ENCODE assay signal across 15 cellular contexts in the genomic region with DNA sequence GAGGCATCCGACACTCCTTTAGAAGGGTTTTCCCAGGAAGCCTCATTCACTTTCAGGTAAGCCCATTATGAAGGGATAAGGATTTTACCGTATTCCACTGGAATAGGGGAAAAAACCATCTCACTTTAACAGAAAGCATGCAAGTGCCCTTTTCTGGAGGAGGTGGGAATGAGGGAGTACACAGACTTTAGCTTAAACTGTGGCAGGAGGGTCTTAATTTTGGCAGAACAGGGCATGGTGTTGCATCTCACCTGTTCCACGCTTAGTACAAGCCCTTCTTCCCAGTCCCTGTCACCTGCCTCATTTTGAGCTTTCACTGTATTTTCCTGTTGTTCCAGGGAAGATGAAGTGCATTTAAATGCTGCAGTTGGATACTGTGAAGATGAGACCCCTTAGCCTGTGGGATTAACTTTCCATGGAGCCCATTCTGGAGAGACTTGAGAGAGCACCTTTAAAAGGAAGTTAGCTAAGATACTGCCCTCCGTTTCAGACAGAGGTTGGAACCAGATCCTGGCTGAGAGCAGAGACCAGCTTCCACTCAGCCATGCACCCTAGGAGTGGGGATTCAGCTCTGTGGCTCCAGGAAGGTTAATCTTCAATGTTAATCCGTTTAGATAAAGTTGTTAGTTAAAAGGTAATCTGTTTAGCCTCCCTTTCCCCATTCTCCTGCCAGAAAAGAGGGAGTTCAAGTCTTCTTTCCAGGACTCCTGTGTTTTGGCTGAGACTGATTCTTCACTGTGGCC. TPM values are rescaled to one million over a fixed set of nuclear protein-coding genes. Genes with fewer than 3 reads are reported as not detected.
A peak's percentile ranks its signal among the peaks of the same experiment; 100 is the strongest.
DNase-seq lines count a peak whose midpoint lies in the region; ATAC-seq and TF ChIP-seq lines count a peak whose summit lies in the region.
"Had no signal": no experiment of that assay in that cellular context is flagged by ENCODE, and none has a peak within 500 bp of the region (broad histone marks: within the 10 kb centered on the region; RNA-seq: fewer than 3 reads in every experiment).

No MANE protein-coding gene starts in this region.

- H3K9ac ChIP-seq in mammary epithelial cell (ENCODE audit: insufficient read depth, low read length) = no peak overlapping the region

- no TSS peak for BruUV-seq in mammary epithelial cell (replicated peaks; lab: Mats Ljungman, UMichigan)

- H3K27ac ChIP-seq in mammary epithelial cell (ENCODE audit: insufficient read depth, low read depth, low read length) (peak overlapping the region; percentile 19), thoracic aorta (peak overlapping the region; percentile 61 to 67)

- no peaks in the 10 kb centered on the region for H3K27me3 ChIP-seq in mammary epithelial cell (ENCODE audit: insufficient read depth, low read length)
- H3K27me3 ChIP-seq in thoracic aorta (replicated peaks; ENCODE audit: insufficient read depth) = no peaks in the 10 kb centered on the region

- no peaks in the 10 kb centered on the region for H3K79me2 ChIP-seq in mammary epithelial cell (ENCODE audit: insufficient read depth, low read length)

- no peaks in the 10 kb centered on the region for H4K20me1 ChIP-seq in mammary epithelial cell (ENCODE audit: insufficient read depth, low read length)

- dilution Hi-C loops in mammary epithelial cell (cut with HindIII; ENCODE audit: low sequenced_read_pairs) = no loop called here

- H3K4me3 ChIP-seq in mammary epithelial cell (replicated peaks in 1 of 3; ENCODE audit: insufficient read depth in 1 of 3, low read depth in 2 of 3, low read length in 3 of 3) = no peak overlapping the region
- peak overlapping the region; percentile 53 for H3K4me3 ChIP-seq in thoracic aorta

- H3K4me1 ChIP-seq in mammary epithelial cell (ENCODE audit: insufficient read depth, low read length) (peaks cover 25% of the 10 kb centered on the region), thoracic aorta (ENCODE audit: control insufficient read depth in 1 of 2, low read depth in 2 of 2) (peaks cover 5 to 53% of the 10 kb centered on the region in 2 donors)

- intact Hi-C loops in mammary epithelial cell (cut with micrococcal nuclease) = loop anchor here (1.0 kb wide), 1 partner anchor 42 kb away; a partner anchor contains a TSS
- intact Hi-C loops in left colon (cut with DNase I, micrococcal nuclease) = no loop called here
- intact Hi-C loops in posterior cingulate gyrus (cut with DNase I) = no loop called here

- TF ChIP-seq CTCF in mammary epithelial cell (conservative IDR thresholded peaks at IDR 0.05 in 1 of 2, IDR thresholded peaks at IDR 0.05 in 1 of 2; ENCODE audit: extremely low read depth in 1 of 2, insufficient read depth in 1 of 2, low read depth in 1 of 2, low read length in 2 of 2) = no peak
- no peak for TF ChIP-seq CTCF in thoracic aorta (IDR thresholded peaks at IDR 0.05)

- DNase-seq in DMS153 treated with DMSO at 0.1 percent for 48 hours (lab: John Stamatoyannopoulos, UW; ENCODE audit: unreplicated experiment) (peak; percentile 64), DMS153 (lab: John Stamatoyannopoulos, UW) (no peak), mammary epithelial cell (no peak), left colon (no peak), thoracic aorta (ENCODE audit: low spot score) (no peak), posterior cingulate gyrus (no peak), KBM-7 (no peak)
- no peak for DNase-seq in activated CD8-positive, alpha-beta memory T cell treated with anti-CD3 and anti-CD28 coated beads for 24 hours
- DNase-seq: 8988T; activated naive CD4-positive, alpha-beta T cell treated with anti-CD3 and anti-CD28 coated beads, Interleukin-2, amount 50 U/mL, for 16 hours; effector CD8-positive, alpha-beta T cell; EL; HCEC 1CT; NCI-H1092; stimulated activated naive CD4-positive, alpha-beta T cell treated with Interleukin-2 at 50 U/mL for 16 hours had no signal

- ATAC-seq in left colon (peak; percentile 59), thoracic aorta (ENCODE audit: insufficient number of reproducible peaks, low FRiP score, low read depth) (no peak)

- no peaks in the 10 kb centered on the region for H3K36me3 ChIP-seq in mammary epithelial cell (ENCODE audit: insufficient read depth, low read length)
- no peaks in the 10 kb centered on the region for H3K36me3 ChIP-seq in thoracic aorta

- CTCF ChIA-PET in mammary epithelial cell (lab: Charles Lee; ENCODE audit: low non-redundant PET) = no interaction called here

- peak overlapping the region; percentile 65 for H3K4me2 ChIP-seq in mammary epithelial cell (ENCODE audit: insufficient read depth, low read depth, low read length)

- H3K9me3 ChIP-seq in mammary epithelial cell (replicated peaks; ENCODE audit: insufficient read depth, low read length) (no peaks in the 10 kb centered on the region), thoracic aorta (no peaks in the 10 kb centered on the region)

- H2AFZ ChIP-seq in mammary epithelial cell (ENCODE audit: low read depth, low read length) = peak overlapping the region; percentile 69

- in situ Hi-C loops in mammary epithelial cell (cut with MboI; ENCODE audit: low sequenced_read_pairs in 2 of 2) = no loop called here
- in situ Hi-C loops in KBM-7 (cut with MboI; ENCODE audit: low pct_unique_long_range_greater_than_20kb, low sequenced_read_pairs) = no loop called here

- 64% methylated on average over 4 of the region's 5 CpGs for WGBS in mammary epithelial cell (ENCODE audit: low coverage, missing lambda C conversion rate)

RNA-seq across cellular contexts. Expression of a gene that starts 42.6 kb away (rescaled TPM):
- total RNA-seq in mammary epithelial cell = 10 to 100 TPM; 10.2 to 14.8 TPM
- polyA plus RNA-seq in mammary epithelial cell = 4.9 TPM
- 6.4 TPM for polyA minus RNA-seq in mammary epithelial cell
- total RNA-seq in left colon = 10 to 100 TPM; 55.4 to 56.2 TPM
- total RNA-seq in thoracic aorta = 10 to 100 TPM; 50.5 to 53.1 TPM
